ENCODE assay signal across 8 cellular contexts in genomic region chr13:110743687-110744086, GRCh38.
"Had no signal": no experiment of that assay in that cellular context is flagged by ENCODE, and none has a peak within 500 bp of the region (broad histone marks: within the 10 kb centered on the region; RNA-seq: fewer than 3 reads in every experiment).

No MANE protein-coding gene starts in this region.

- DNase-seq: GDM1, GF-D8 had no signal

- FAIRE-seq: G401.6, GM12878, GM12891, GM12892, GM18507, GM19239 had no signal

- H3K4me3 ChIP-seq: GM12878 had no signal

- ATAC-seq: GM12878 had no signal
